ENCODE assay signal across 22 cellular contexts in the genomic region with DNA sequence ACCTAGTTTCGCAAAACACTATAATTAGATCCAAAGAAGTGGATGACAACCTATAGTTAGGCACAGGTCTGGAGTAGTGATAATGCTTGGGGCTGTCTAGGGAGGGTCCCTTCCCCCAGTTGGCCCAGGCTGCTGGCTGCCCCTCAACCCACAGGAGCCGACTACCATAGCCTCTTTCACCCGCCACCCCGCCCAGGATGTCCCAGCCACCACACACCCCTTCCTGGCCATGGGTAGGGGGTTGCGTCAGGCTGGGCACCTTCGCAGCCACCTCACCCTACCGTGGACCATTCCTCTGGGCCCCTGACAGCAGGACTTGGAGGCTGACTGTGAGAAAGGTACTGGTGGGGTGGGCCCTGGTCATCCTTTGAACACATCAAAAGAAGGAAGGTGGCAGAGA. TPM values are rescaled to one million over a fixed set of nuclear protein-coding genes. Genes with fewer than 3 reads are reported as not detected.
DNase-seq lines count a peak whose midpoint lies in the region; ATAC-seq and TF ChIP-seq lines count a peak whose summit lies in the region.
"Had no signal": no experiment of that assay in that cellular context is flagged by ENCODE, and none has a peak within 500 bp of the region (broad histone marks: within the 10 kb centered on the region; RNA-seq: fewer than 3 reads in every experiment).

No MANE protein-coding gene starts in this region.

- H3K36me3 Mint-ChIP-seq in activated naive CD4-positive, alpha-beta T cell treated with anti-CD3 and anti-CD28 coated beads, Interleukin-2, amount 10 ng/mL, durations not matched to agents 7 days and 5 days: peaks cover 2% of the 10 kb centered on the region
- H3K36me3 Mint-ChIP-seq in activated naive CD4-positive, alpha-beta T cell treated with anti-CD3 and anti-CD28 coated beads for 36 hours (ENCODE audit: low read depth): no peaks in the 10 kb centered on the region
- peaks cover 0 to 3% (median 0%) of the 10 kb centered on the region in 3 donors for H3K36me3 Mint-ChIP-seq in CD8-positive, alpha-beta memory T cell
- H3K36me3 Mint-ChIP-seq in effector memory CD8-positive, alpha-beta T cell (ENCODE audit: insufficient read depth): peaks cover 13% of the 10 kb centered on the region
- H3K36me3 Mint-ChIP-seq: type B pancreatic cell had no signal

- no peaks in the 10 kb centered on the region for H3K9me3 ChIP-seq in CD8-positive, alpha-beta memory T cell (ENCODE audit: low read length)
- H3K9me3 ChIP-seq in gastrocnemius medialis: no peaks in the 10 kb centered on the region
- H3K9me3 ChIP-seq: prostate gland had no signal

- no peaks in the 10 kb centered on the region for H3K9me3 Mint-ChIP-seq in activated naive CD4-positive, alpha-beta T cell treated with anti-CD3 and anti-CD28 coated beads, Interleukin-2, amount 10 ng/mL, durations not matched to agents 7 days and 5 days
- no peaks in the 10 kb centered on the region for H3K9me3 Mint-ChIP-seq in activated naive CD4-positive, alpha-beta T cell treated with anti-CD3 and anti-CD28 coated beads for 36 hours
- H3K9me3 Mint-ChIP-seq in CD8-positive, alpha-beta memory T cell: no peaks in the 10 kb centered on the region
- H3K9me3 Mint-ChIP-seq in effector memory CD8-positive, alpha-beta T cell: no peaks in the 10 kb centered on the region
- H3K9me3 Mint-ChIP-seq: activated T-helper 2 cell treated with anti-CD3 and anti-CD28 coated beads, Interferon-gamma antibody, Interleukin-2, Interleukin-4, amounts not matched to agents 10 μg/mL and 5 μg/mL and 100 μg/mL, durations not matched to agents 14 hours and 24 hours and 36 hours; GM23338; nephron; type B pancreatic cell had no signal

- H3K27me3 Mint-ChIP-seq in activated naive CD4-positive, alpha-beta T cell treated with anti-CD3 and anti-CD28 coated beads, Interleukin-2, amount 10 ng/mL, durations not matched to agents 7 days and 5 days: no peaks in the 10 kb centered on the region
- H3K27me3 Mint-ChIP-seq in activated naive CD4-positive, alpha-beta T cell treated with anti-CD3 and anti-CD28 coated beads for 36 hours (ENCODE audit: low read depth): no peaks in the 10 kb centered on the region
- no peaks in the 10 kb centered on the region for H3K27me3 Mint-ChIP-seq in CD8-positive, alpha-beta memory T cell
- H3K27me3 Mint-ChIP-seq in effector memory CD8-positive, alpha-beta T cell: no peaks in the 10 kb centered on the region

- H3K4me1 Mint-ChIP-seq in activated naive CD4-positive, alpha-beta T cell treated with anti-CD3 and anti-CD28 coated beads, Interleukin-2, amount 10 ng/mL, durations not matched to agents 7 days and 5 days: peaks cover 37% of the 10 kb centered on the region
- peaks cover 15% of the 10 kb centered on the region for H3K4me1 Mint-ChIP-seq in activated naive CD4-positive, alpha-beta T cell treated with anti-CD3 and anti-CD28 coated beads for 36 hours (ENCODE audit: low read depth)
- peaks cover 43 to 65% (median 46%) of the 10 kb centered on the region in 3 donors for H3K4me1 Mint-ChIP-seq in CD8-positive, alpha-beta memory T cell
- peaks cover 52 to 53% of the 10 kb centered on the region in 2 donors for H3K4me1 Mint-ChIP-seq in effector memory CD8-positive, alpha-beta T cell (ENCODE audit: low read depth in 2 of 2)

- no peaks in the 10 kb centered on the region for H3K27me3 ChIP-seq in CD8-positive, alpha-beta memory T cell (ENCODE audit: insufficient read depth, low read length, poor library complexity, severe bottlenecking)
- H3K27me3 ChIP-seq in gastrocnemius medialis: no peaks in the 10 kb centered on the region

- no peak overlapping the region for H3K4me3 ChIP-seq in CD8-positive, alpha-beta memory T cell (ENCODE audit: low read length)
- no peak overlapping the region for H3K4me3 ChIP-seq in gastrocnemius medialis
- H3K4me3 ChIP-seq: GM23338, prostate gland had no signal

- H3K27ac ChIP-seq in CD8-positive, alpha-beta memory T cell (ENCODE audit: low read depth, low read length): no peak overlapping the region
- H3K27ac ChIP-seq in gastrocnemius medialis: peak overlapping the region; percentile 97 to 99 (median 98)

- intact Hi-C loops in activated naive CD4-positive, alpha-beta T cell treated with anti-CD3 and anti-CD28 coated beads for 36 hours (cut with micrococcal nuclease): no loop called here
- intact Hi-C loops in gastrocnemius medialis (cut with DNase I; ENCODE audit: low total_unique reads): no loop called here

- no peak overlapping the region for H3K4me3 Mint-ChIP-seq in activated naive CD4-positive, alpha-beta T cell treated with anti-CD3 and anti-CD28 coated beads, Interleukin-2, amount 10 ng/mL, durations not matched to agents 7 days and 5 days
- H3K4me3 Mint-ChIP-seq in activated naive CD4-positive, alpha-beta T cell treated with anti-CD3 and anti-CD28 coated beads for 36 hours: no peak overlapping the region
- peak overlapping the region in 6 of 7 donors; percentile 12 to 74 (median 73) for H3K4me3 Mint-ChIP-seq in CD8-positive, alpha-beta memory T cell
- H3K4me3 Mint-ChIP-seq in effector memory CD8-positive, alpha-beta T cell: peak overlapping the region; percentile 68 to 79
- H3K4me3 Mint-ChIP-seq: GM23338, type B pancreatic cell had no signal

- CTCF ChIA-PET in activated naive CD4-positive, alpha-beta T cell treated with anti-CD3 and anti-CD28 coated beads, Interleukin-2, amount 10 ng/mL, durations not matched to agents 7 days and 5 days (lab: Charles Lee): interaction anchor here (0.8 to 1.3 kb wide), 2 partner anchors 10 to 60 kb away, joined by 3 to 4 read pairs; no protein-coding TSS in a partner anchor
- CTCF ChIA-PET in activated naive CD4-positive, alpha-beta T cell treated with anti-CD3 and anti-CD28 coated beads for 36 hours (lab: Charles Lee): no interaction called here
- CTCF ChIA-PET in CD8-positive, alpha-beta memory T cell (lab: Charles Lee): no interaction called here

- no peak for TF ChIP-seq CTCF in gastrocnemius medialis (IDR thresholded peaks at IDR 0.05 in 4 of 5, conservative IDR thresholded peaks at IDR 0.05 in 1 of 5)

- no peak for TF ChIP-seq POLR2A in gastrocnemius medialis (IDR thresholded peaks at IDR 0.05)

- no peak for DNase-seq in activated naive CD4-positive, alpha-beta T cell treated with anti-CD3 and anti-CD28 coated beads, Interleukin-2, amount 10 ng/mL, durations not matched to agents 7 days and 5 days
- no peak for DNase-seq in activated naive CD4-positive, alpha-beta T cell treated with anti-CD3 and anti-CD28 coated beads for 36 hours
- no peak for DNase-seq in CD8-positive, alpha-beta memory T cell
- DNase-seq in effector memory CD8-positive, alpha-beta T cell: no peak
- DNase-seq in gastrocnemius medialis: no peak
- no peak for DNase-seq in HT-29 (ENCODE audit: low spot score)
- DNase-seq: ACHN; activated CD4-positive, alpha-beta T cell treated with anti-CD3 and anti-CD28 coated beads, Interleukin-2, amount 50 U/mL, for 1 hour; amniotic stem cell; glutamatergic neuron; IMR-90; mammary epithelial cell; NCI-H1694 treated with DMSO at 0.1 percent for 48 hours; NCI-H345 had no signal

- peak overlapping the region; percentile 77 for H3K27ac Mint-ChIP-seq in activated naive CD4-positive, alpha-beta T cell treated with anti-CD3 and anti-CD28 coated beads, Interleukin-2, amount 10 ng/mL, durations not matched to agents 7 days and 5 days
- H3K27ac Mint-ChIP-seq in activated naive CD4-positive, alpha-beta T cell treated with anti-CD3 and anti-CD28 coated beads for 36 hours: no peak overlapping the region
- peak overlapping the region in 6 of 8 donors; percentile 11 to 87 (median 40) for H3K27ac Mint-ChIP-seq in CD8-positive, alpha-beta memory T cell
- H3K27ac Mint-ChIP-seq in effector memory CD8-positive, alpha-beta T cell: peak overlapping the region; percentile 59 to 97
- H3K27ac Mint-ChIP-seq: activated T-helper 2 cell treated with anti-CD3 and anti-CD28 coated beads, Interferon-gamma antibody, Interleukin-2, Interleukin-4, amounts not matched to agents 10 μg/mL and 5 μg/mL and 100 μg/mL, durations not matched to agents 14 hours and 24 hours and 36 hours; GM23338; nephron; type B pancreatic cell had no signal

- in situ Hi-C loops in gastrocnemius medialis (cut with MboI; ENCODE audit: low sequenced_read_pairs in 4 of 4): no loop called here

- POLR2A ChIA-PET in CD8-positive, alpha-beta memory T cell (lab: Charles Lee): no interaction called here

- no peaks in the 10 kb centered on the region for H3K36me3 ChIP-seq in CD8-positive, alpha-beta memory T cell (ENCODE audit: insufficient read depth, low read length)
- H3K36me3 ChIP-seq in gastrocnemius medialis: no peaks in the 10 kb centered on the region
- H3K36me3 ChIP-seq: prostate gland had no signal

- H3K4me1 ChIP-seq in CD8-positive, alpha-beta memory T cell (ENCODE audit: insufficient read depth, low read length): peaks cover 26% of the 10 kb centered on the region
- H3K4me1 ChIP-seq in gastrocnemius medialis: peaks cover 92 to 97% of the 10 kb centered on the region in 2 donors

- peak; percentile 41 for ATAC-seq in effector memory CD8-positive, alpha-beta T cell (replicated peaks)
- ATAC-seq in gastrocnemius medialis (no peak), HG03565 (IDR thresholded peaks at IDR 0.05; ENCODE audit: unreplicated experiment) (no peak), SK-N-SH treated with all-trans-retinoic acid at 6 μM for 48 hours (no peak)
- ATAC-seq: GM23338 had no signal

TF ChIP-seq in SK-N-SH treated with all-trans-retinoic acid at 6 μM for 48 hours, 23 proteins besides CTCF, POLR2A, EP300 and RAD21 (continues in another document):
- no peak for TF ChIP-seq ZC3H10 (CRISPR knock-in tag; IDR thresholded peaks at IDR 0.05)
- TF ChIP-seq RARB (CRISPR knock-in tag; IDR thresholded peaks at IDR 0.05): no peak
- no peak for TF ChIP-seq ESRRG (CRISPR knock-in tag; IDR thresholded peaks at IDR 0.05)

RNA-seq across cellular contexts. Expression of a gene that starts 8.5 kb away (rescaled TPM):
- total RNA-seq in activated naive CD4-positive, alpha-beta T cell treated with anti-CD3 and anti-CD28 coated beads for 36 hours: 1 to 10 TPM; 5.7 to 7.9 TPM
- total RNA-seq in CD8-positive, alpha-beta memory T cell: 10 to 100 TPM; 12.0 to 12.5 TPM
- 18.8 TPM for polyA plus RNA-seq in CD8-positive, alpha-beta memory T cell
- 100 to 1,000 TPM in 2 of 4 donors, 10 to 100 TPM in 2; 82.8 to 121 (median 93.3) TPM for total RNA-seq in gastrocnemius medialis
- total RNA-seq in HT-29 (2014; rRNA removed; shearing (Covaris generic)): 24.0 and 24.1 TPM in 2 replicates

RNA-seq across cellular contexts. Expression of a gene that starts 20.3 kb away (rescaled TPM):
- not detected for total RNA-seq in activated naive CD4-positive, alpha-beta T cell treated with anti-CD3 and anti-CD28 coated beads for 36 hours
- not detected for total RNA-seq in CD8-positive, alpha-beta memory T cell
- polyA plus RNA-seq in CD8-positive, alpha-beta memory T cell: not detected
- not detected for total RNA-seq in gastrocnemius medialis
- 0.20 and 0.26 TPM in 2 replicates for total RNA-seq in HT-29 (2014; rRNA removed; shearing (Covaris generic))
- total RNA-seq: activated T-helper 2 cell treated with anti-CD3 and anti-CD28 coated beads, Interferon-gamma antibody, Interleukin-2, Interleukin-4, amounts not matched to agents 10 μg/mL and 5 μg/mL and 100 μg/mL, durations not matched to agents 14 hours and 24 hours and 36 hours; GM23338; IMR-90; mammary epithelial cell; RPMI7951 had no signal
- polyA plus RNA-seq: GM23338, IMR-90, mammary epithelial cell had no signal

RNA-seq across cellular contexts. Expression of a gene that starts 52.8 kb away (rescaled TPM):
- total RNA-seq in activated naive CD4-positive, alpha-beta T cell treated with anti-CD3 and anti-CD28 coated beads for 36 hours: 1 to 10 TPM; 4.0 to 4.2 TPM
- total RNA-seq in CD8-positive, alpha-beta memory T cell: 1 to 10 TPM; 3.7 to 4.0 TPM
- 4.0 TPM for polyA plus RNA-seq in CD8-positive, alpha-beta memory T cell
- total RNA-seq in gastrocnemius medialis: 1 to 10 TPM; 2.9 to 6.9 (median 5.5) TPM
- 3.4 and 3.9 TPM in 2 replicates for total RNA-seq in HT-29 (2014; rRNA removed; shearing (Covaris generic))

RNA-seq across cellular contexts. Expression of a gene that starts 53.7 kb away (rescaled TPM):
- total RNA-seq in activated naive CD4-positive, alpha-beta T cell treated with anti-CD3 and anti-CD28 coated beads for 36 hours: under 1 TPM in 1 of 2 experiments, not detected in 1; 0.52 TPM
- not detected for total RNA-seq in CD8-positive, alpha-beta memory T cell
- polyA plus RNA-seq in CD8-positive, alpha-beta memory T cell: not detected
- total RNA-seq in gastrocnemius medialis: 1 to 10 TPM in 3 of 4 donors, under 1 TPM in 1; 0.59 to 6.2 (median 1.8) TPM
- 16.0 and 16.9 TPM in 2 replicates for total RNA-seq in HT-29 (2014; rRNA removed; shearing (Covaris generic))
- total RNA-seq: activated T-helper 2 cell treated with anti-CD3 and anti-CD28 coated beads, Interferon-gamma antibody, Interleukin-2, Interleukin-4, amounts not matched to agents 10 μg/mL and 5 μg/mL and 100 μg/mL, durations not matched to agents 14 hours and 24 hours and 36 hours; IMR-90 had no signal

Comparison
In these comparisons a context has a peak if more than half of its experiments do, and no peak if none do; other contexts are left out.
1. H3K4me3 Mint-ChIP-seq: peak in CD8-positive, alpha-beta memory T cell (6 of 7) and effector memory CD8-positive, alpha-beta T cell (2 of 2); none in activated naive CD4-positive, alpha-beta T cell treated with anti-CD3 and anti-CD28 coated beads, Interleukin-2, amount 10 ng/mL, durations not matched to agents 7 days and 5 days (single experiment) and activated naive CD4-positive, alpha-beta T cell treated with anti-CD3 and anti-CD28 coated beads for 36 hours (single experiment).